1 cellular context compared by ENCODE assay signal in the genomic region with DNA sequence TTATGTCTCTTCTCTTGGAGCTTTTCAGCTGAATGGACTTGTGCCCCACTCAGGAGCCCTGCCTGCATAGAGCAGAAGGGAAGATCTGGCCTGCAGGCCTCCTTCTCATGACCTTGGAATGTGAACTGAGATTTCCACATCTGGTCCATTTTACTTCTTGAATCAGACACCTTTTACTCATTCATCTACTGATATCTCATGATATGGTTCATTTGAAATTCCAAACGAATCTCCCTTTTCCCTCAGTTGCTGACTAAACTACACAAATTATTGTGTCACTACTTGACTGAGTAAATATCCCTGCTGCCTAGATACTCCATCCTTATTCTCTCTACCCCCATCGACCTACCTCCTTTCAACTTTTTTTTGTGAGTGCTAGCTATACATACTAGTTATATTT.
TF ChIP-seq lines count a peak whose summit lies in the region.

No MANE protein-coding gene starts in this region.

TF ChIP-seq in SK-N-SH, 30 proteins besides CTCF, POLR2A, EP300 and RAD21:
- TF ChIP-seq MEF2A (IDR thresholded peaks at IDR 0.05; ENCODE audit: borderline replicate concordance, low read depth): no peak; the same call in 1 of the 2 replicates
- TF ChIP-seq TEAD4 (IDR thresholded peaks at IDR 0.05; ENCODE audit: borderline replicate concordance, insufficient read depth): peak; percentile 35; the same call in 1 of the 2 replicates
- TF ChIP-seq, protein P1, sequence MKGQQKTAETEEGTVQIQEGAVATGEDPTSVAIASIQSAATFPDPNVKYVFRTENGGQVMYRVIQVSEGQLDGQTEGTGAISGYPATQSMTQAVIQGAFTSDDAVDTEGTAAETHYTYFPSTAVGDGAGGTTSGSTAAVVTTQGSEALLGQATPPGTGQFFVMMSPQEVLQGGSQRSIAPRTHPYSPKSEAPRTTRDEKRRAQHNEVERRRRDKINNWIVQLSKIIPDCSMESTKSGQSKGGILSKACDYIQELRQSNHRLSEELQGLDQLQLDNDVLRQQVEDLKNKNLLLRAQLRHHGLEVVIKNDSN (IDR thresholded peaks at IDR 0.05; ENCODE audit: borderline replicate concordance, low read depth): no peak
- no peak for TF ChIP-seq MXI1 (IDR thresholded peaks at IDR 0.05; ENCODE audit: low read depth, low read length)
- no peak for TF ChIP-seq SIN3A (IDR thresholded peaks at IDR 0.05; ENCODE audit: borderline replicate concordance, low read depth, low read length)
- TF ChIP-seq EZH2phosphoT487 (IDR thresholded peaks at IDR 0.05; ENCODE audit: borderline replicate concordance, low read depth): no peak
- TF ChIP-seq, protein P2, sequence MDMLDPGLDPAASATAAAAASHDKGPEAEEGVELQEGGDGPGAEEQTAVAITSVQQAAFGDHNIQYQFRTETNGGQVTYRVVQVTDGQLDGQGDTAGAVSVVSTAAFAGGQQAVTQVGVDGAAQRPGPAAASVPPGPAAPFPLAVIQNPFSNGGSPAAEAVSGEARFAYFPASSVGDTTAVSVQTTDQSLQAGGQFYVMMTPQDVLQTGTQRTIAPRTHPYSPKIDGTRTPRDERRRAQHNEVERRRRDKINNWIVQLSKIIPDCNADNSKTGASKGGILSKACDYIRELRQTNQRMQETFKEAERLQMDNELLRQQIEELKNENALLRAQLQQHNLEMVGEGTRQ (IDR thresholded peaks at IDR 0.05; ENCODE audit: borderline replicate concordance, low read depth, low read length): no peak
- no peak for TF ChIP-seq CHD2 (IDR thresholded peaks at IDR 0.05; ENCODE audit: low read length, partially characterized antibody)
- no peak for TF ChIP-seq TAF1 (IDR thresholded peaks at IDR 0.05; ENCODE audit: borderline replicate concordance, low read depth, low read length)
- peak; percentile 67 for TF ChIP-seq JUND (IDR thresholded peaks at IDR 0.05)
- TF ChIP-seq, protein P3, sequence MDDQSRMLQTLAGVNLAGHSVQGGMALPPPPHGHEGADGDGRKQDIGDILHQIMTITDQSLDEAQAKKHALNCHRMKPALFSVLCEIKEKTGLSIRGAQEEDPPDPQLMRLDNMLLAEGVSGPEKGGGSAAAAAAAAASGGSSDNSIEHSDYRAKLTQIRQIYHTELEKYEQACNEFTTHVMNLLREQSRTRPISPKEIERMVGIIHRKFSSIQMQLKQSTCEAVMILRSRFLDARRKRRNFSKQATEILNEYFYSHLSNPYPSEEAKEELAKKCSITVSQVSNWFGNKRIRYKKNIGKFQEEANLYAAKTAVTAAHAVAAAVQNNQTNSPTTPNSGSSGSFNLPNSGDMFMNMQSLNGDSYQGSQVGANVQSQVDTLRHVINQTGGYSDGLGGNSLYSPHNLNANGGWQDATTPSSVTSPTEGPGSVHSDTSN (IDR thresholded peaks at IDR 0.05): peak; percentile 63
- no peak for TF ChIP-seq RCOR1 (IDR thresholded peaks at IDR 0.05; ENCODE audit: low read length)
- TF ChIP-seq GABPA (IDR thresholded peaks at IDR 0.05; ENCODE audit: low read depth): no peak
- TF ChIP-seq RXRA (IDR thresholded peaks at IDR 0.05; ENCODE audit: borderline replicate concordance, low read depth): no peak
- no peak for TF ChIP-seq SMC3 (IDR thresholded peaks at IDR 0.05; ENCODE audit: low read depth, low read length)
- TF ChIP-seq GATA2 (CRISPR knock-in tag; IDR thresholded peaks at IDR 0.05): no peak
- TF ChIP-seq, protein P4, sequence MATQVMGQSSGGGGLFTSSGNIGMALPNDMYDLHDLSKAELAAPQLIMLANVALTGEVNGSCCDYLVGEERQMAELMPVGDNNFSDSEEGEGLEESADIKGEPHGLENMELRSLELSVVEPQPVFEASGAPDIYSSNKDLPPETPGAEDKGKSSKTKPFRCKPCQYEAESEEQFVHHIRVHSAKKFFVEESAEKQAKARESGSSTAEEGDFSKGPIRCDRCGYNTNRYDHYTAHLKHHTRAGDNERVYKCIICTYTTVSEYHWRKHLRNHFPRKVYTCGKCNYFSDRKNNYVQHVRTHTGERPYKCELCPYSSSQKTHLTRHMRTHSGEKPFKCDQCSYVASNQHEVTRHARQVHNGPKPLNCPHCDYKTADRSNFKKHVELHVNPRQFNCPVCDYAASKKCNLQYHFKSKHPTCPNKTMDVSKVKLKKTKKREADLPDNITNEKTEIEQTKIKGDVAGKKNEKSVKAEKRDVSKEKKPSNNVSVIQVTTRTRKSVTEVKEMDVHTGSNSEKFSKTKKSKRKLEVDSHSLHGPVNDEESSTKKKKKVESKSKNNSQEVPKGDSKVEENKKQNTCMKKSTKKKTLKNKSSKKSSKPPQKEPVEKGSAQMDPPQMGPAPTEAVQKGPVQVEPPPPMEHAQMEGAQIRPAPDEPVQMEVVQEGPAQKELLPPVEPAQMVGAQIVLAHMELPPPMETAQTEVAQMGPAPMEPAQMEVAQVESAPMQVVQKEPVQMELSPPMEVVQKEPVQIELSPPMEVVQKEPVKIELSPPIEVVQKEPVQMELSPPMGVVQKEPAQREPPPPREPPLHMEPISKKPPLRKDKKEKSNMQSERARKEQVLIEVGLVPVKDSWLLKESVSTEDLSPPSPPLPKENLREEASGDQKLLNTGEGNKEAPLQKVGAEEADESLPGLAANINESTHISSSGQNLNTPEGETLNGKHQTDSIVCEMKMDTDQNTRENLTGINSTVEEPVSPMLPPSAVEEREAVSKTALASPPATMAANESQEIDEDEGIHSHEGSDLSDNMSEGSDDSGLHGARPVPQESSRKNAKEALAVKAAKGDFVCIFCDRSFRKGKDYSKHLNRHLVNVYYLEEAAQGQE (IDR thresholded peaks at IDR 0.05; ENCODE audit: low read depth, low read length): no peak
- TF ChIP-seq POLR2AphosphoS5 (IDR thresholded peaks at IDR 0.05; ENCODE audit: low read depth, low read length): no peak
- TF ChIP-seq, protein P5, sequence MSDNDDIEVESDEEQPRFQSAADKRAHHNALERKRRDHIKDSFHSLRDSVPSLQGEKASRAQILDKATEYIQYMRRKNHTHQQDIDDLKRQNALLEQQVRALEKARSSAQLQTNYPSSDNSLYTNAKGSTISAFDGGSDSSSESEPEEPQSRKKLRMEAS (IDR thresholded peaks at IDR 0.05; ENCODE audit: low read depth): no peak
- TF ChIP-seq RFX5 (IDR thresholded peaks at IDR 0.05; ENCODE audit: low read length): no peak
- TF ChIP-seq NRF1 (IDR thresholded peaks at IDR 0.05; ENCODE audit: low read depth, low read length): no peak
- TF ChIP-seq, protein P6, sequence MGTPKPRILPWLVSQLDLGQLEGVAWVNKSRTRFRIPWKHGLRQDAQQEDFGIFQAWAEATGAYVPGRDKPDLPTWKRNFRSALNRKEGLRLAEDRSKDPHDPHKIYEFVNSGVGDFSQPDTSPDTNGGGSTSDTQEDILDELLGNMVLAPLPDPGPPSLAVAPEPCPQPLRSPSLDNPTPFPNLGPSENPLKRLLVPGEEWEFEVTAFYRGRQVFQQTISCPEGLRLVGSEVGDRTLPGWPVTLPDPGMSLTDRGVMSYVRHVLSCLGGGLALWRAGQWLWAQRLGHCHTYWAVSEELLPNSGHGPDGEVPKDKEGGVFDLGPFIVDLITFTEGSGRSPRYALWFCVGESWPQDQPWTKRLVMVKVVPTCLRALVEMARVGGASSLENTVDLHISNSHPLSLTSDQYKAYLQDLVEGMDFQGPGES (IDR thresholded peaks at IDR 0.05; ENCODE audit: low read depth, low read length): no peak
- TF ChIP-seq FOSL2 (IDR thresholded peaks at IDR 0.05; ENCODE audit: borderline replicate concordance, low read depth): peak; percentile 49; the same call in 1 of the 2 replicates
- TF ChIP-seq FOXM1 (IDR thresholded peaks at IDR 0.05; ENCODE audit: low read depth): no peak
- peak; percentile 56 for TF ChIP-seq NFIC (IDR thresholded peaks at IDR 0.05; ENCODE audit: borderline replicate concordance)
- peak; percentile 92 for TF ChIP-seq TCF12 (IDR thresholded peaks at IDR 0.05)
- TF ChIP-seq FOXJ3 (CRISPR knock-in tag; IDR thresholded peaks at IDR 0.05): no peak
- no peak for TF ChIP-seq ELF1 (IDR thresholded peaks at IDR 0.05)
- TF ChIP-seq, protein P7, sequence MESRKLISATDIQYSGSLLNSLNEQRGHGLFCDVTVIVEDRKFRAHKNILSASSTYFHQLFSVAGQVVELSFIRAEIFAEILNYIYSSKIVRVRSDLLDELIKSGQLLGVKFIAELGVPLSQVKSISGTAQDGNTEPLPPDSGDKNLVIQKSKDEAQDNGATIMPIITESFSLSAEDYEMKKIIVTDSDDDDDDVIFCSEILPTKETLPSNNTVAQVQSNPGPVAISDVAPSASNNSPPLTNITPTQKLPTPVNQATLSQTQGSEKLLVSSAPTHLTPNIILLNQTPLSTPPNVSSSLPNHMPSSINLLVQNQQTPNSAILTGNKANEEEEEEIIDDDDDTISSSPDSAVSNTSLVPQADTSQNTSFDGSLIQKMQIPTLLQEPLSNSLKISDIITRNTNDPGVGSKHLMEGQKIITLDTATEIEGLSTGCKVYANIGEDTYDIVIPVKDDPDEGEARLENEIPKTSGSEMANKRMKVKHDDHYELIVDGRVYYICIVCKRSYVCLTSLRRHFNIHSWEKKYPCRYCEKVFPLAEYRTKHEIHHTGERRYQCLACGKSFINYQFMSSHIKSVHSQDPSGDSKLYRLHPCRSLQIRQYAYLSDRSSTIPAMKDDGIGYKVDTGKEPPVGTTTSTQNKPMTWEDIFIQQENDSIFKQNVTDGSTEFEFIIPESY (IDR thresholded peaks at IDR 0.05; ENCODE audit: borderline replicate concordance, low read depth): no peak
- no peak for TF ChIP-seq YY1 (IDR thresholded peaks at IDR 0.05; ENCODE audit: low read depth)
